In genomic region chr3:135655328-135655727, GRCh38 we compare ENCODE assay signal across 27 cellular contexts.
"Had no signal": no experiment of that assay in that cellular context is flagged by ENCODE, and none has a peak within 500 bp of the region (broad histone marks: within the 10 kb centered on the region; RNA-seq: fewer than 3 reads in every experiment).

No MANE protein-coding gene starts in this region.

- H3K27me3 ChIP-seq: hepatocyte, ovary, right atrium auricular region, right lobe of liver, tibial nerve, uterus had no signal

- H3K27ac ChIP-seq: hepatocyte, lower lobe of right lung, ovary, right atrium auricular region, right lobe of liver, tibial nerve, uterus had no signal

- H3K79me2 ChIP-seq: hepatocyte had no signal

- H3K9me3 ChIP-seq: lower lobe of right lung, ovary, right atrium auricular region, right lobe of liver, uterus had no signal

- H3K36me3 Mint-ChIP-seq: naive B cell; stimulated activated memory B cell treated with anti-CD40 and anti-IgM and Interleukin-4, amounts not matched to agents 10 μg/mL and 1 μg/mL and 100 μg/mL, for 72 hours; type B pancreatic cell had no signal

- H3K27ac Mint-ChIP-seq: mesothelial cell of epicardium; natural killer cell; nephron progenitor cell; progenitor cell of endocrine pancreas; stimulated activated memory B cell treated with anti-CD40 and anti-IgM and Interleukin-4, amounts not matched to agents 10 μg/mL and 1 μg/mL and 100 μg/mL, for 72 hours; stimulated activated naive CD8-positive, alpha-beta T cell treated with anti-CD3 and anti-CD28 coated beads, Interleukin-15, amount 100 ng/mL, for 72 hours; type B pancreatic cell had no signal

- H2AFZ ChIP-seq: hepatocyte had no signal

- H3K36me3 ChIP-seq: lower lobe of right lung, ovary, right atrium auricular region, right lobe of liver, tibial nerve, uterus had no signal

- H3K4me3 ChIP-seq: hepatocyte, lower lobe of right lung, ovary, right atrium auricular region, right lobe of liver, smooth muscle cell, tibial nerve, uterus had no signal

- DNase-seq: kidney glomerular epithelial cell; left cardiac atrium; left ventricle myocardium superior; lower lobe of right lung; mammary epithelial cell; mesenchymal stem cell; naive B cell; natural killer cell; nephron progenitor cell; ovary; right lobe of liver; stimulated activated CD4-positive, alpha-beta T cell treated with anti-CD3 and anti-CD28 coated beads, Interleukin-1b, Interleukin-23, amount 100 ng/mL, for 48 hours; stimulated activated CD4-positive, alpha-beta T cell treated with anti-CD3 and anti-CD28 coated beads, Interleukin-2, amount 100 ng/mL, for 48 hours; stimulated activated CD4-positive, alpha-beta T cell treated with anti-CD3 and anti-CD28 coated beads, Interleukin-4, amount 100 ng/mL, for 4 hours; stimulated activated CD8-positive, alpha-beta memory T cell treated with anti-CD3 and anti-CD28 coated beads, Interleukin-4, amount 100 ng/mL, for 48 hours; stimulated activated naive CD4-positive, alpha-beta T cell treated with Interleukin-2 at 50 U/mL for 16 hours; stimulated activated naive CD8-positive, alpha-beta T cell treated with anti-CD3 and anti-CD28 coated beads, Interleukin-15, amount 100 ng/mL, for 72 hours; substantia nigra; uterus had no signal

- H3K4me2 ChIP-seq: hepatocyte, smooth muscle cell had no signal

- H3K9me3 Mint-ChIP-seq: type B pancreatic cell had no signal

- H3K4me3 Mint-ChIP-seq: mesothelial cell of epicardium; naive B cell; natural killer cell; nephron progenitor cell; stimulated activated memory B cell treated with anti-CD40 and anti-IgM and Interleukin-4, amounts not matched to agents 10 μg/mL and 1 μg/mL and 100 μg/mL, for 72 hours; stimulated activated naive CD8-positive, alpha-beta T cell treated with anti-CD3 and anti-CD28 coated beads, Interleukin-15, amount 100 ng/mL, for 72 hours; type B pancreatic cell had no signal

- H3K4me1 Mint-ChIP-seq: mesothelial cell of epicardium; naive B cell; natural killer cell; stimulated activated memory B cell treated with anti-CD40 and anti-IgM and Interleukin-4, amounts not matched to agents 10 μg/mL and 1 μg/mL and 100 μg/mL, for 72 hours; stimulated activated naive CD8-positive, alpha-beta T cell treated with anti-CD3 and anti-CD28 coated beads, Interleukin-15, amount 100 ng/mL, for 72 hours had no signal

- H3K4me1 ChIP-seq: lower lobe of right lung, right atrium auricular region, right lobe of liver, tibial nerve, uterus had no signal

- H3K27me3 Mint-ChIP-seq: progenitor cell of endocrine pancreas; stimulated activated naive CD8-positive, alpha-beta T cell treated with anti-CD3 and anti-CD28 coated beads, Interleukin-15, amount 100 ng/mL, for 72 hours; type B pancreatic cell had no signal
